ENCODE assay signal across 8 cellular contexts in the genomic region with DNA sequence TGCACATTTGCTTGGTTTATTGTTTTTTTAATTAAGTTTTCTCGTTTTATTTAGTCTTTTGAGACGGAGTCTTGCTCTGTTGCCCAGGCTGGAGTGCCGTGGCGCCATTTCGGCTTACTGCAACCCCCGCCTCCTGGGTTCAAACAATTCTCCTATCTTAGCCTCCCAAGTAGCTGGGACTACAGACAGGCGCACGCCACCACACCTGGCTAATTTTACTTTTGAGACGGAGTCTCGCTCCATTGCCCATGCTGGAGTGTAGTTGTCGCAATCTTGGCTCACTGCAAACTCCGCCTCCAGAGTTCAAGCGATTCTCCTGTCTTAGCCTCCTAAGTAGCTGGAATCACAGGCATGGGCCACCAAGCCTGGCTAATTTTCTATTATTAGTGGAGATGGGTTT. TPM values are rescaled to one million over a fixed set of nuclear protein-coding genes. Genes with fewer than 3 reads are reported as not detected.
DNase-seq lines count a peak whose midpoint lies in the region; ATAC-seq and TF ChIP-seq lines count a peak whose summit lies in the region.

No MANE protein-coding gene starts in this region.

- H3K36me3 ChIP-seq in GM06990 (ENCODE audit: control insufficient read depth, insufficient read depth, low read length) (peaks cover 27% of the 10 kb centered on the region), esophagus squamous epithelium (peaks cover 23 to 59% (median 23%) of the 10 kb centered on the region in 3 donors)

- TF ChIP-seq CTCF in GM06990 (IDR thresholded peaks at IDR 0.05; ENCODE audit: insufficient read depth, low read length, poor library complexity, severe bottlenecking): no peak
- TF ChIP-seq CTCF in esophagus squamous epithelium (IDR thresholded peaks at IDR 0.05): no peak
- TF ChIP-seq CTCF in progenitor cell of endocrine pancreas (IDR thresholded peaks at IDR 0.05; ENCODE audit: unreplicated experiment): no peak

- intact Hi-C loops in esophagus squamous epithelium (cut with DNase I): no loop called here

- H3K27ac ChIP-seq in esophagus squamous epithelium: peak overlapping the region in 2 of 4 donors; percentile 94 to 99

- H3K4me3 ChIP-seq in GM06990 (replicated peaks; ENCODE audit: low read depth, low read length): peak overlapping the region; percentile 87
- peak overlapping the region; percentile 63 to 85 (median 78) for H3K4me3 ChIP-seq in esophagus squamous epithelium

- H3K27ac Mint-ChIP-seq in progenitor cell of endocrine pancreas: peak overlapping the region; percentile 100

- H3K4me3 Mint-ChIP-seq in progenitor cell of endocrine pancreas (ENCODE audit: low read depth): peak overlapping the region; percentile 92

- H3K27me3 ChIP-seq in GM06990 (replicated peaks; ENCODE audit: control insufficient read depth, insufficient read depth, low read length): no peaks in the 10 kb centered on the region
- no peaks in the 10 kb centered on the region for H3K27me3 ChIP-seq in esophagus squamous epithelium

- DNase-seq in GM06990 (ENCODE audit: extremely low read depth, insufficient read length) (no peak), RKO (ENCODE audit: low spot score) (peak; percentile 31), esophagus squamous epithelium (lab: John Stamatoyannopoulos, UW) (no peak), progenitor cell of endocrine pancreas (ENCODE audit: low spot score, unreplicated experiment) (no peak), COLO829 (ENCODE audit: low spot score) (no peak)

- ATAC-seq in HG02840 (IDR thresholded peaks at IDR 0.05; ENCODE audit: low FRiP score, unreplicated experiment): no peak
- no peak for ATAC-seq in GM21786 (IDR thresholded peaks at IDR 0.05; ENCODE audit: unreplicated experiment)
- no peak for ATAC-seq in HG03520 (IDR thresholded peaks at IDR 0.05; ENCODE audit: unreplicated experiment)

- H3K27me3 Mint-ChIP-seq in progenitor cell of endocrine pancreas: no peaks in the 10 kb centered on the region

- peaks cover 32% of the 10 kb centered on the region for H3K4me1 Mint-ChIP-seq in progenitor cell of endocrine pancreas (ENCODE audit: low read depth)

- TF ChIP-seq POLR2A in esophagus squamous epithelium (IDR thresholded peaks at IDR 0.05): no peak

- H3K9me3 ChIP-seq in esophagus squamous epithelium: no peaks in the 10 kb centered on the region

- H3K9me3 Mint-ChIP-seq in progenitor cell of endocrine pancreas (ENCODE audit: low read depth): no peaks in the 10 kb centered on the region

- WGBS in esophagus squamous epithelium, 2 donors: 31 to 43% methylated on average over 12 to 13 of the region's 13 CpGs

- H3K4me1 ChIP-seq in esophagus squamous epithelium: peaks cover 27 to 67% (median 51%) of the 10 kb centered on the region in 3 donors

- peaks cover 26% of the 10 kb centered on the region for H3K36me3 Mint-ChIP-seq in progenitor cell of endocrine pancreas (ENCODE audit: insufficient read depth)

RNA-seq across cellular contexts. Expression of gene RPS9, which starts 1.3 kb away (rescaled TPM):
- total RNA-seq in esophagus squamous epithelium: 1,000 to 10,000 TPM; 1,466 to 2,803 (median 2,105) TPM
- 1,160 and 1,179 TPM in 2 replicates for total RNA-seq in progenitor cell of endocrine pancreas

RNA-seq across cellular contexts. Expression of gene TSEN34, which starts 10.9 kb away (rescaled TPM):
- total RNA-seq in esophagus squamous epithelium: 10 to 100 TPM; 56.1 to 70.9 (median 64.4) TPM
- total RNA-seq in progenitor cell of endocrine pancreas: 38.6 and 39.7 TPM in 2 replicates

RNA-seq across cellular contexts. Expression of gene MBOAT7, which starts 12.6 kb away (rescaled TPM):
- total RNA-seq in esophagus squamous epithelium (10 to 100 TPM; 32.2 to 56.2 (median 40.8) TPM), progenitor cell of endocrine pancreas (91.5 and 99.1 TPM in 2 replicates)

RNA-seq across cellular contexts. Expression of gene LILRB3, which starts 20.8 kb away (rescaled TPM):
- 10 to 100 TPM in 1 of 4 donors, 1 to 10 TPM in 2, not detected in 1; 7.8 to 18.8 (median 8.3) TPM for total RNA-seq in esophagus squamous epithelium
- 0.50 TPM in 1 of 2 replicates, not detected in the other for total RNA-seq in progenitor cell of endocrine pancreas

RNA-seq across cellular contexts. Expression of gene TMC4, which starts 29.0 kb away (rescaled TPM):
- 10 to 100 TPM in 3 of 4 donors, 1 to 10 TPM in 1; 4.0 to 45.6 (median 17.5) TPM for total RNA-seq in esophagus squamous epithelium
- 119 and 125 TPM in 2 replicates for total RNA-seq in progenitor cell of endocrine pancreas
